8 cellular contexts compared by ENCODE assay signal in the genomic region with DNA sequence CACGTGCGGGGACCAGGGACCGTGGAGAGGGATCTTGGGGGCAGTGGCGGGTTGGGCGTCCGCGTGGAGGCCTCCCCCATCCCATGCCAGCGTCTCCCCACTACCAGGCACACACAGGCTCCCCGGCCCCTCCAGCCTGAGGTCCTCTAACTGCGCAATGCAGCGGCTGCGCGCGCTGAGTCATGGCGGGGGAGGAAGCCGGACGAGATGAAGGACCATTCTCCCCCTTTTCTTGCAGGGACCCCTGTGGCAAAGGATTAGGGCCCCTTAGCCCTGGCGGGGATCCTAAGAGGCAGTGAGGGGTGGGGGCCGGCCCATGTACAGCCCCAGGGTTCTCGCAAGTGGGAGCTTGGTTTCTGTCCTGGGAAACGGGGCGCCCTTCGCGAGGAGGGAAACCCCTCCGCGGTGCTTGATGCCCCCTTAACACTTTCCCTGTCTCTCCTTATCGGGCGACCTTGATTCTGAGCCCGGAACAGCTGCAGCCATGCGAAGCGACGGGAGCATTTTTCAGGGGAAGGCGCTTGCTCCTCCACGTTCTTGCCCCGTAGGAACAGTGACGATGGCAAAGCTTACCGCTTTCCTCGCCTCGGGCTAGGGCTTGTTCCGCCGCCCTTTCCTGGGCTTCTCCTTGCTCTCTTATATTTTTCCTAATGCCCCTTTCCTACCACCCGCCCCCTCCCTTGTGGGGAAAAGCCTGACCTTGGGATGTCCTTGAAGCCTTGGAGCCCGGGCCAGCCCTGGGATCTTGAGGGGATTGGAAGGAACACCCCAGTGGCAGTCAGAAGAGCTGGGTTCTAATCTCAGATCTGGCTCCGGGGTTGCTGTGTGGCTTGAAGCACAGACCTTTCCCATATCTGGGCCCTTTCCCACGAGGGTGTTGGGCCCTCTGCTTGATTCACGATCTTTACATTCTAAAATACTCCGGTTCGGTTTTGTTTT. TPM values are rescaled to one million over a fixed set of nuclear protein-coding genes. Genes with fewer than 3 reads are reported as not detected.
DNase-seq lines count a peak whose midpoint lies in the region; ATAC-seq and TF ChIP-seq lines count a peak whose summit lies in the region.

No MANE protein-coding gene starts in this region.

- peak overlapping the region; percentile 99 for H3K27ac Mint-ChIP-seq in mesothelial cell of epicardium

- peak overlapping the region; percentile 87 for H3K4me3 Mint-ChIP-seq in mesothelial cell of epicardium

- H3K4me1 ChIP-seq in thyroid gland, result peaks cover 24 to 39% of the 10 kb centered on the region in 2 donors

- peaks cover 39 to 43% of the 10 kb centered on the region in 2 donors for H3K36me3 ChIP-seq in thyroid gland

- peaks cover 44% of the 10 kb centered on the region for H3K4me1 Mint-ChIP-seq in mesothelial cell of epicardium

- H3K27me3 Mint-ChIP-seq in mesothelial cell of epicardium (ENCODE audit: low read depth), result no peaks in the 10 kb centered on the region

- H3K9me3 ChIP-seq in thyroid gland, result no peaks in the 10 kb centered on the region

- peak overlapping the region; percentile 67 to 100 (median 96) for H3K4me3 ChIP-seq in dorsolateral prefrontal cortex
- H3K4me3 ChIP-seq in thyroid gland (replicated peaks in 1 of 3), result peak overlapping the region; percentile 86 to 97 (median 95)

- H3K27ac ChIP-seq in dorsolateral prefrontal cortex, result peak overlapping the region; percentile 29 to 100 (median 100)
- peak overlapping the region; percentile 78 to 99 (median 97) for H3K27ac ChIP-seq in thyroid gland

- peaks cover 22% of the 10 kb centered on the region for H3K36me3 Mint-ChIP-seq in mesothelial cell of epicardium

- DNase-seq in activated gamma-delta T cell treated with Interleukin-2 at 50 U/mL for 16 hours (peak; percentile 30), activated gamma-delta T cell (lab: John Stamatoyannopoulos, UW) (no peak), dorsolateral prefrontal cortex (peak in 4 of 10 donors; percentile 35 to 66 (median 40)), mesothelial cell of epicardium (ENCODE audit: low spot score in 2 of 2, unreplicated experiment in 2 of 2) (peak in 1 of 2 experiments; percentile 65), thyroid gland (peak in 1 of 2 donors; percentile 25), islet precursor cell (no peak), GM19238 (ENCODE audit: insufficient read length, low spot score) (no peak)

- H3K27me3 ChIP-seq in dorsolateral prefrontal cortex (no peaks in the 10 kb centered on the region), thyroid gland (no peaks in the 10 kb centered on the region)

- intact Hi-C loops in dorsolateral prefrontal cortex (cut with DNase I), result loop anchor here (2.0 to 10.0 kb wide), 6 partner anchors 27 to 633 kb away; partner anchors contain the start of genes MAZ (in 1 of the 2), SRCAP (in 1 of the 2), YPEL3 (in 1 of the 2) and ZNF48 (in 1 of the 2)
- intact Hi-C loops in thyroid gland (cut with DNase I), result no loop called here

- TF ChIP-seq CTCF in dorsolateral prefrontal cortex (IDR thresholded peaks at IDR 0.05 in 54 of 56, conservative IDR thresholded peaks at IDR 0.05 in 2 of 56; ENCODE audit: low read depth in 1 of 56, partially characterized antibody in 56 of 56) (no peak), mesothelial cell of epicardium (IDR thresholded peaks at IDR 0.05; ENCODE audit: unreplicated experiment) (no peak), thyroid gland (IDR thresholded peaks at IDR 0.05) (no peak)

- H3K9me3 Mint-ChIP-seq in mesothelial cell of epicardium, result no peaks in the 10 kb centered on the region

- ATAC-seq in SK-N-SH treated with all-trans-retinoic acid at 6 μM for 48 hours, result peak; percentile 41

- 4 to 5% methylated on average over 20 to 23 of the region's 48 CpGs for WGBS in thyroid gland, 2 donors

- TF ChIP-seq POLR2A in thyroid gland (IDR thresholded peaks at IDR 0.05), result no peak

TF ChIP-seq in SK-N-SH treated with all-trans-retinoic acid at 6 μM for 48 hours, 23 proteins besides CTCF, POLR2A, EP300 and RAD21:
- no peak for TF ChIP-seq RARB (CRISPR knock-in tag; IDR thresholded peaks at IDR 0.05)
- no peak for TF ChIP-seq ZFP30 (CRISPR knock-in tag; IDR thresholded peaks at IDR 0.05)
- TF ChIP-seq ISL1 (CRISPR knock-in tag; IDR thresholded peaks at IDR 0.05), result no peak
- TF ChIP-seq CREB5 (CRISPR knock-in tag; IDR thresholded peaks at IDR 0.05; ENCODE audit: low read depth), result no peak
- no peak for TF ChIP-seq ZNF8 (CRISPR knock-in tag; IDR thresholded peaks at IDR 0.05)
TF ChIP-seq in SK-N-SH treated with all-trans-retinoic acid at 6 μM for 48 hours: peak in this region for 0.

RNA-seq across cellular contexts. Expression of gene ALDOA, which starts 0.7 kb away (rescaled TPM):
- 1,000 to 10,000 TPM in 119 of 120 experiments, 100 to 1,000 TPM in 1; 996 to 2,428 (median 1,936) TPM for total RNA-seq in dorsolateral prefrontal cortex
- total RNA-seq in mesothelial cell of epicardium, result 613 to 624 TPM (median 618 TPM) in 3 replicates
- total RNA-seq in thyroid gland, result 1,000 to 10,000 TPM in 3 of 4 donors, 100 to 1,000 TPM in 1; 752 to 2,025 (median 1,174) TPM

RNA-seq across cellular contexts. Expression of gene PPP4C, which starts 9.6 kb away (rescaled TPM):
- total RNA-seq in dorsolateral prefrontal cortex (10 to 100 TPM; 23.6 to 41.9 (median 31.5) TPM), mesothelial cell of epicardium (102 to 107 TPM (median 105 TPM) in 3 replicates), thyroid gland (10 to 100 TPM; 43.6 to 59.9 (median 50.8) TPM)

RNA-seq across cellular contexts. Expression of gene TBX6, which starts 25.5 kb away (rescaled TPM):
- total RNA-seq in dorsolateral prefrontal cortex, result 1 to 10 TPM in 113 of 120 experiments, under 1 TPM in 7; 0.38 to 5.7 (median 2.2) TPM
- 2.3 to 2.7 TPM (median 2.4 TPM) in 3 replicates for total RNA-seq in mesothelial cell of epicardium
- total RNA-seq in thyroid gland, result 1 to 10 TPM; 1.6 to 3.3 (median 2.4) TPM

RNA-seq across cellular contexts. Expression of gene YPEL3, which starts 29.8 kb away (rescaled TPM):
- total RNA-seq in dorsolateral prefrontal cortex, result 100 to 1,000 TPM; 149 to 346 (median 234) TPM
- 34.5 to 45.0 TPM (median 36.9 TPM) in 3 replicates for total RNA-seq in mesothelial cell of epicardium
- total RNA-seq in thyroid gland, result 100 to 1,000 TPM in 1 of 4 donors, 10 to 100 TPM in 3; 32.4 to 372 (median 68.0) TPM

RNA-seq across cellular contexts. Expression of gene TLCD3B, which starts 35.1 kb away (rescaled TPM):
- total RNA-seq in dorsolateral prefrontal cortex, result 10 to 100 TPM; 11.7 to 72.6 (median 42.0) TPM
- total RNA-seq in mesothelial cell of epicardium, result 0.55 to 1.1 TPM (median 0.72 TPM) in 3 replicates
- total RNA-seq in thyroid gland, result under 1 TPM in 2 of 4 donors, not detected in 2; 0.54 to 0.79 TPM
